14 cellular contexts compared by ENCODE assay signal in the genomic region with DNA sequence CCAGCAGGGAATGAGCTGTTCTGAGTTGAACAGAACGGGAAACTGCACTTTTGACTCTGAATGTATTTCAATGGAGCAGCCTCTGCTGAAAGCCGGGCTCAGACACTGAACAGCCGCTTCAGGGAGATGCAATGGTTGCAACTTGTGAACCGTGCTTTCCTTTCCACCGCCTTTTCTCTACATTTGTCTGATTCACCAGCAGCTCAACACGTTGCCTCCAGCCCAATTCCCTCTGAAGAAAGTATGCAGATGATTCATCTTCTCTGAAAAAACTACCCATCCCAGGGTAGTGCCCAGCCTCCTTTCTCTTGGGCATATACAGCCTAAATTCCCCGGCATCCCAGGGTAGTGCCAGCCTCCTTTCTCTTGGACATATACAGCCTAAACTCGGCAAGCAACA.
DNase-seq lines count a peak whose midpoint lies in the region; ATAC-seq, FAIRE-seq and TF ChIP-seq lines count a peak whose summit lies in the region.
"Had no signal": no experiment of that assay in that cellular context is flagged by ENCODE, and none has a peak within 500 bp of the region (broad histone marks: within the 10 kb centered on the region; RNA-seq: fewer than 3 reads in every experiment).

No MANE protein-coding gene starts in this region.

- CTCF ChIA-PET in A549 (lab: Yijun Ruan, JAX), result interaction anchor here (1.2 to 11.0 kb wide), 5 partner anchors 9 to 158 kb away, joined by 3 to 87 read pairs (median 5); no protein-coding TSS in a partner anchor

- in situ Hi-C loops in brain microvascular endothelial cell (cut with HindIII; ENCODE audit: low pct_ligation_motif_present, low sequenced_read_pairs), result no loop called here

- FAIRE-seq in A549 (lab: Jason Lieb, UNC), result peak; percentile 68

- H3K9ac ChIP-seq in mesenchymal stem cell (ENCODE audit: low read length), result no peak overlapping the region

- TF ChIP-seq CTCF in A549 (IDR thresholded peaks at IDR 0.05) (no peak), brain microvascular endothelial cell (IDR thresholded peaks at IDR 0.05; ENCODE audit: low read depth, low read length, missing control alignments) (no peak)

- no peaks in the 10 kb centered on the region for H3K36me3 ChIP-seq in brain microvascular endothelial cell (replicated peaks)
- H3K36me3 ChIP-seq in mesenchymal stem cell (ENCODE audit: control insufficient read depth in 1 of 2, insufficient read depth in 2 of 2, low read depth in 1 of 2, low read length in 2 of 2), result no peaks in the 10 kb centered on the region

- peak overlapping the region; percentile 74 to 91 for H3K27ac ChIP-seq in A549
- H3K27ac ChIP-seq in brain microvascular endothelial cell, result no peak overlapping the region
- H3K27ac ChIP-seq in mesenchymal stem cell (ENCODE audit: low read length, poor library complexity, severe bottlenecking), result peak overlapping the region; percentile 37

- H2BK120ac ChIP-seq in mesenchymal stem cell (ENCODE audit: low read depth, low read length), result no peak overlapping the region

- WGBS in A549 (ENCODE audit: missing lambda C conversion rate), result 14% methylated on average over 8 of the region's 8 CpGs
- WGBS in mesenchymal stem cell, result 55% methylated on average over 8 of the region's 8 CpGs

- H4K8ac ChIP-seq in mesenchymal stem cell (ENCODE audit: low read length), result peak overlapping the region; percentile 27

- no peak overlapping the region for H2AK5ac ChIP-seq in mesenchymal stem cell (ENCODE audit: low read length, severe bottlenecking)

- H3K9me3 ChIP-seq in A549 (no peaks in the 10 kb centered on the region; the same call in 2 of the 3 replicates), mesenchymal stem cell (ENCODE audit: control insufficient read depth, low read length) (no peaks in the 10 kb centered on the region)
- H3K9me3 ChIP-seq: mucosa of descending colon had no signal

- H3K4ac ChIP-seq in mesenchymal stem cell (ENCODE audit: low read depth in 1 of 2, low read length in 2 of 2), result peak overlapping the region in 1 of 2 experiments; percentile 40

- no peak overlapping the region for H2BK15ac ChIP-seq in mesenchymal stem cell (ENCODE audit: low read depth, poor library complexity, severe bottlenecking)

- H3K4me1 ChIP-seq in A549, result peaks cover 65% of the 10 kb centered on the region
- peaks cover 39% of the 10 kb centered on the region for H3K4me1 ChIP-seq in mesenchymal stem cell (ENCODE audit: control insufficient read depth, insufficient read depth, low read depth, low read length)

- no peaks in the 10 kb centered on the region for H3K79me1 ChIP-seq in mesenchymal stem cell (replicated peaks; ENCODE audit: low read length, poor library complexity, severe bottlenecking)

- no peak for TF ChIP-seq EP300 in A549 (IDR thresholded peaks at IDR 0.05)

- no peak overlapping the region for H3K4me3 ChIP-seq in A549
- H3K4me3 ChIP-seq in brain microvascular endothelial cell (ENCODE audit: low read depth, low read length), result no peak overlapping the region
- H3K4me3 ChIP-seq in mesenchymal stem cell (ENCODE audit: insufficient read depth in 1 of 2, low read depth in 1 of 2, low read length in 2 of 2), result no peak overlapping the region
- H3K4me3 ChIP-seq: mucosa of descending colon had no signal

- no peak for TF ChIP-seq POLR2A in A549 (IDR thresholded peaks at IDR 0.05; ENCODE audit: low read length)

- H3K14ac ChIP-seq in mesenchymal stem cell (ENCODE audit: low read length in 2 of 2), result no peak overlapping the region

- no peak overlapping the region for H4K91ac ChIP-seq in mesenchymal stem cell (ENCODE audit: low read length)

- H2BK5ac ChIP-seq in mesenchymal stem cell (ENCODE audit: low read depth, low read length, poor library complexity, severe bottlenecking), result peak overlapping the region; percentile 10

- POLR2A ChIA-PET in A549 (lab: Yijun Ruan, JAX), result interaction anchor here (0.6 to 1.9 kb wide), 3 partner anchors 59 to 1386 kb away, joined by 3 to 14 read pairs (median 3); partner anchors contain the start of gene PKDCC

- no peak for TF ChIP-seq RAD21 in A549 (conservative IDR thresholded peaks at IDR 0.05 in 1 of 2, IDR thresholded peaks at IDR 0.05 in 1 of 2)

- H3K18ac ChIP-seq in mesenchymal stem cell (ENCODE audit: low read depth in 1 of 2, low read length in 2 of 2), result peak overlapping the region in 1 of 2 experiments; percentile 52

- H3K27me3 ChIP-seq in brain microvascular endothelial cell (replicated peaks), result no peaks in the 10 kb centered on the region
- no peaks in the 10 kb centered on the region for H3K27me3 ChIP-seq in mesenchymal stem cell (ENCODE audit: control insufficient read depth in 1 of 2, insufficient read depth in 1 of 2, low read length in 2 of 2)

- H2BK12ac ChIP-seq in mesenchymal stem cell (ENCODE audit: low read length in 2 of 2), result peak overlapping the region; percentile 34 to 60

- H3K4me2 ChIP-seq in A549, result peak overlapping the region; percentile 51
- no peak overlapping the region for H3K4me2 ChIP-seq in mesenchymal stem cell (ENCODE audit: low read length, poor library complexity, severe bottlenecking)

- DNase-seq in A549 (ENCODE audit: low read depth in 1 of 2, low spot score in 1 of 2) (peak; percentile 66 to 72), HS-5 (ENCODE audit: low read depth) (peak; percentile 49), brain microvascular endothelial cell (peak; percentile 67), mesenchymal stem cell (peak; percentile 72), DMS53 treated with DMSO at 0.1 percent for 48 hours (lab: John Stamatoyannopoulos, UW; ENCODE audit: unreplicated experiment) (no peak)
- DNase-seq in stimulated activated naive CD4-positive, alpha-beta T cell (lab: John Stamatoyannopoulos, UW), result no peak
- DNase-seq: activated naive CD4-positive, alpha-beta T cell treated with Interleukin-2 at 50 U/mL for 16 hours; hypothalamus; mucosa of descending colon; NCI-H187 treated with DMSO at 0.1 percent for 48 hours; NK-92 treated with Interleukin-12 subunit alpha and Interleukin-12 subunit beta, amount 100 ng/mL, for 24 hours had no signal

- H3K23ac ChIP-seq in mesenchymal stem cell (ENCODE audit: low read length in 2 of 2), result no peak overlapping the region

- ATAC-seq in A549, result peak; percentile 76 to 77
- ATAC-seq in GM21367 (IDR thresholded peaks at IDR 0.05; ENCODE audit: unreplicated experiment), result no peak
- ATAC-seq in HG02678 (IDR thresholded peaks at IDR 0.05; ENCODE audit: unreplicated experiment), result no peak
- ATAC-seq: mucosa of descending colon, sciatic nerve had no signal

- H2AFZ ChIP-seq in mesenchymal stem cell (ENCODE audit: low read depth, low read length), result no peak overlapping the region

TF ChIP-seq in A549, 52 proteins besides CTCF, POLR2A, EP300 and RAD21:
- TF ChIP-seq HES2 (IDR thresholded peaks at IDR 0.05) (no peak), MAX (IDR thresholded peaks at IDR 0.05) (peak; percentile 74), JUNB (IDR thresholded peaks at IDR 0.05) (peak; percentile 59; the same call in 1 of the 2 replicates), RFX5 (IDR thresholded peaks at IDR 0.05) (no peak), JUN (IDR thresholded peaks at IDR 0.05) (0 out of 5 replicates have a peak, but pooled peaks of 1 of the 2 experiments have one; percentile 43), RARB (CRISPR knock-in tag; IDR thresholded peaks at IDR 0.05) (no peak), KDM1A (IDR thresholded peaks at IDR 0.05; ENCODE audit: low read depth) (no peak), FOSL2 (IDR thresholded peaks at IDR 0.05) (peak; percentile 84), FOSL2 (CRISPR knock-in tag; IDR thresholded peaks at IDR 0.05) (peak; percentile 77), CEBPB (IDR thresholded peaks at IDR 0.05) (0 out of 4 replicates have a peak, but pooled peaks of 1 of the 2 experiments have one; percentile 4), NPAS2 (CRISPR knock-in tag; IDR thresholded peaks at IDR 0.05; ENCODE audit: borderline replicate concordance) (no peak)
- TF ChIP-seq, protein P1, sequence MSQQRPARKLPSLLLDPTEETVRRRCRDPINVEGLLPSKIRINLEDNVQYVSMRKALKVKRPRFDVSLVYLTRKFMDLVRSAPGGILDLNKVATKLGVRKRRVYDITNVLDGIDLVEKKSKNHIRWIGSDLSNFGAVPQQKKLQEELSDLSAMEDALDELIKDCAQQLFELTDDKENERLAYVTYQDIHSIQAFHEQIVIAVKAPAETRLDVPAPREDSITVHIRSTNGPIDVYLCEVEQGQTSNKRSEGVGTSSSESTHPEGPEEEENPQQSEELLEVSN (IDR thresholded peaks at IDR 0.05; ENCODE audit: borderline replicate concordance, low read depth), result peak; percentile 42; the same call in 1 of the 2 replicates

Comparison
In these comparisons a context has a peak if more than half of its experiments do, and no peak if none do; other contexts are left out.
1. ATAC-seq: peak in A549 (2 of 2); none in GM21367 (single experiment) and HG02678 (single experiment).
2. DNase-seq: peak in A549 (2 of 2), HS-5 (single experiment), brain microvascular endothelial cell (single experiment) and mesenchymal stem cell (single experiment); none in stimulated activated naive CD4-positive, alpha-beta T cell (0 of 6) and DMS53 treated with DMSO at 0.1 percent for 48 hours (single experiment).